10 cellular contexts compared by ENCODE assay signal in the genomic region with DNA sequence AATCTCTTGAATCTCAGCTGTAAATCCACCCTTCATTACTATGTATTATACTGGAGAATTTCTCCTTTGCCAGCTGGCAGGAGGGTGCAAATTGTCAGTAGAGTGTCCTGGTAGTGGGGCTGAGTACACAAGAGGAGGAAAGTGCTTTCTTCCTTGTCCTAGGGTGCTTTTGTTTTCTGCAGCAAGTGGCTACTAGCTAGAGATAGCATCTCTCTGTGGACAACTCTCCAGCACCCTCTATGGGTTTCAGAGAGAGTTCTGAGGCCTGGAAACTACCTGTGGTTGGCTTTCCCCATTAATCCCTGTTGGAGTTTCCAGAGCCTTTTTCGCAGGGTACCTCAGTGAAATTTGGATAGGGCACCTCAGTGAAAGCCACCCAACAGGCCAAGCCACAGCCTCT.
DNase-seq lines count a peak whose midpoint lies in the region; ATAC-seq and TF ChIP-seq lines count a peak whose summit lies in the region.
"Had no signal": no experiment of that assay in that cellular context is flagged by ENCODE, and none has a peak within 500 bp of the region (broad histone marks: within the 10 kb centered on the region; RNA-seq: fewer than 3 reads in every experiment).

No MANE protein-coding gene starts in this region.

- POLR2A ChIA-PET in PC-9 (lab: Charles Lee; ENCODE audit: unreplicated experiment) = no interaction called here

- H3K36me3 ChIP-seq in PC-9 (ENCODE audit: low read depth) (no peaks in the 10 kb centered on the region), gastrocnemius medialis (no peaks in the 10 kb centered on the region)
- H3K36me3 ChIP-seq: neutrophil had no signal

- TF ChIP-seq CTCF in AG10803 (conservative IDR thresholded peaks at IDR 0.05; ENCODE audit: low read length) (peak; percentile 29; the same call in 1 of the 2 replicates), PC-9 (conservative IDR thresholded peaks at IDR 0.05) (peak; percentile 31; the same call in 1 of the 2 replicates), fibroblast of villous mesenchyme (IDR thresholded peaks at IDR 0.05; ENCODE audit: insufficient read depth, low read depth, low read length) (peak; percentile 56), gastrocnemius medialis (IDR thresholded peaks at IDR 0.05 in 4 of 5, conservative IDR thresholded peaks at IDR 0.05 in 1 of 5) (no peak)

- no peaks in the 10 kb centered on the region for H4K20me1 ChIP-seq in PC-9 (ENCODE audit: insufficient read depth)

- intact Hi-C loops in PC-9 (cut with micrococcal nuclease; ENCODE audit: unreplicated experiment) (no loop called here), gastrocnemius medialis (cut with DNase I; ENCODE audit: low total_unique reads) (no loop called here)

- H3K4me1 ChIP-seq in PC-9 (replicated peaks; ENCODE audit: insufficient read depth) = no peaks in the 10 kb centered on the region
- H3K4me1 ChIP-seq in gastrocnemius medialis = no peaks in the 10 kb centered on the region

- H3K9me3 ChIP-seq in PC-9 (ENCODE audit: insufficient read depth, low read depth) (no peaks in the 10 kb centered on the region), gastrocnemius medialis (no peaks in the 10 kb centered on the region)
- H3K9me3 ChIP-seq: neutrophil had no signal

- BruUV-seq in PC-9 (replicated peaks; lab: Mats Ljungman, UMichigan) = no TSS peak

- CTCF ChIA-PET in PC-9 (lab: Charles Lee) = interaction anchor here (0.5 kb wide), 1 partner anchor 606 kb away, joined by 13 read pairs; no protein-coding TSS in a partner anchor

- H3K4me3 ChIP-seq in AG10803 (ENCODE audit: low read length) (no peak overlapping the region), PC-9 (no peak overlapping the region), fibroblast of villous mesenchyme (ENCODE audit: low read depth, low read length) (no peak overlapping the region), gastrocnemius medialis (no peak overlapping the region)

- ATAC-seq in GM18502 (IDR thresholded peaks at IDR 0.05; ENCODE audit: poor library complexity, unreplicated experiment) (peak; percentile 59), gastrocnemius medialis (no peak)
- ATAC-seq in activated CD4-positive, CD25-positive, alpha-beta regulatory T cell treated with anti-CD3 and anti-CD28 coated beads, Interleukin-2, amount 50 U/mL, for 24 hours = no peak

- no peak for TF ChIP-seq POLR2A in gastrocnemius medialis (IDR thresholded peaks at IDR 0.05)

- H3F3A ChIP-seq in PC-9 (ENCODE audit: insufficient read depth, low read depth) = no peaks in the 10 kb centered on the region

- DNase-seq in AG10803 (ENCODE audit: low read depth) (no peak), PC-9 (no peak), fibroblast of villous mesenchyme (ENCODE audit: low read depth) (peak; percentile 27), gastrocnemius medialis (no peak), T-helper 9 cell (no peak), activated gamma-delta T cell treated with Interleukin-2 at 50 U/mL for 16 hours (no peak)
- DNase-seq: DMS79 treated with DMSO at 0.1 percent for 48 hours had no signal

- in situ Hi-C loops in gastrocnemius medialis (cut with MboI; ENCODE audit: low sequenced_read_pairs in 4 of 4) = no loop called here

- H3K27ac ChIP-seq in PC-9 (no peak overlapping the region), gastrocnemius medialis (no peak overlapping the region)
- H3K27ac ChIP-seq: neutrophil had no signal

- H3K9me2 ChIP-seq in PC-9 (ENCODE audit: insufficient read depth) = no peaks in the 10 kb centered on the region

- no peaks in the 10 kb centered on the region for H3K79me2 ChIP-seq in PC-9 (ENCODE audit: low read depth)

- H3K4me2 ChIP-seq in PC-9 = no peak overlapping the region

- H3K27me3 ChIP-seq in PC-9 (ENCODE audit: insufficient read depth, low read depth) (no peaks in the 10 kb centered on the region), gastrocnemius medialis (no peaks in the 10 kb centered on the region)
- H3K27me3 ChIP-seq: neutrophil had no signal

- no peak overlapping the region for H2AFZ ChIP-seq in PC-9

Comparison
In these comparisons a context has a peak if more than half of its experiments do, and no peak if none do; other contexts are left out.
1. CTCF ChIP-seq: peak in AG10803 (single experiment), PC-9 (single experiment) and fibroblast of villous mesenchyme (single experiment); none in gastrocnemius medialis (0 of 5).